Comparison of ENCODE assay signal across 13 cellular contexts in genomic region chr11:119336744-119337469, GRCh38. TPM values are rescaled to one million over a fixed set of nuclear protein-coding genes. Genes with fewer than 3 reads are reported as not detected.
DNase-seq lines count a peak whose midpoint lies in the region; ATAC-seq and TF ChIP-seq lines count a peak whose summit lies in the region.
"Had no signal": no experiment of that assay in that cellular context is flagged by ENCODE, and none has a peak within 500 bp of the region (broad histone marks: within the 10 kb centered on the region; RNA-seq: fewer than 3 reads in every experiment).

No MANE protein-coding gene starts in this region.

- peak overlapping the region; percentile 89 for H3K4me3 Mint-ChIP-seq in CD4-positive, alpha-beta T cell
- H3K4me3 Mint-ChIP-seq in central memory CD8-positive, alpha-beta T cell = peak overlapping the region; percentile 65
- H3K4me3 Mint-ChIP-seq in natural killer cell treated with Interleukin-12 subunit alpha and Interleukin-12 subunit beta and Interleukin-15 and Interleukin-18, amount 100 ng/mL, for 72 hours = peak overlapping the region; percentile 71

- H3K36me3 ChIP-seq in tibial nerve = peaks cover 0 to 23% (median 0%) of the 10 kb centered on the region in 3 donors

- no peaks in the 10 kb centered on the region for H3K9me3 Mint-ChIP-seq in CD4-positive, alpha-beta T cell
- no peaks in the 10 kb centered on the region for H3K9me3 Mint-ChIP-seq in central memory CD8-positive, alpha-beta T cell
- no peaks in the 10 kb centered on the region for H3K9me3 Mint-ChIP-seq in natural killer cell treated with Interleukin-12 subunit alpha and Interleukin-12 subunit beta and Interleukin-15 and Interleukin-18, amount 100 ng/mL, for 72 hours
- H3K9me3 Mint-ChIP-seq: activated naive CD4-positive, alpha-beta T cell treated with anti-CD3 and anti-CD28 coated beads, Interleukin-2, amount 50 U/mL, for 24 hours had no signal

- peaks cover 28% of the 10 kb centered on the region for H3K27me3 Mint-ChIP-seq in CD4-positive, alpha-beta T cell
- peaks cover 26% of the 10 kb centered on the region for H3K27me3 Mint-ChIP-seq in central memory CD8-positive, alpha-beta T cell
- peaks cover 9 to 17% of the 10 kb centered on the region in 2 donors for H3K27me3 Mint-ChIP-seq in natural killer cell treated with Interleukin-12 subunit alpha and Interleukin-12 subunit beta and Interleukin-15 and Interleukin-18, amount 100 ng/mL, for 72 hours

- no peak for TF ChIP-seq EP300 in tibial nerve (IDR thresholded peaks at IDR 0.05)

- TF ChIP-seq CTCF in CD4-positive, alpha-beta T cell (IDR thresholded peaks at IDR 0.05) = no peak
- no peak for TF ChIP-seq CTCF in HFF-Myc (IDR thresholded peaks at IDR 0.05; ENCODE audit: low read depth, low read length, missing control alignments)
- no peak for TF ChIP-seq CTCF in tibial nerve (IDR thresholded peaks at IDR 0.05)
- no peak for TF ChIP-seq CTCF in GM20000 (IDR thresholded peaks at IDR 0.05; ENCODE audit: extremely low read depth, missing control alignments)

- H3K27me3 ChIP-seq in CD4-positive, alpha-beta T cell (ENCODE audit: control insufficient read depth, insufficient read depth, low read length) = peaks cover 34% of the 10 kb centered on the region
- H3K27me3 ChIP-seq in tibial nerve = no peaks in the 10 kb centered on the region

- 77 to 81% methylated on average over 9 of the region's 9 CpGs for WGBS in tibial nerve, 2 donors

- TF ChIP-seq POLR2A in tibial nerve (IDR thresholded peaks at IDR 0.05) = no peak

- peak overlapping the region; percentile 38 for H3K4me3 ChIP-seq in HFF-Myc (replicated peaks; ENCODE audit: low read depth, low read length)
- no peak overlapping the region for H3K4me3 ChIP-seq in tibial nerve

- POLR2A ChIA-PET in CD4-positive, alpha-beta T cell (lab: Charles Lee) = interaction anchor here (1.7 kb wide), 1 partner anchor 13 kb away, joined by 4 read pairs; no protein-coding TSS in a partner anchor

- H3K4me1 ChIP-seq in tibial nerve = peaks cover 0 to 74% (median 41%) of the 10 kb centered on the region in 4 donors

- peaks cover 27% of the 10 kb centered on the region for H3K36me3 Mint-ChIP-seq in CD4-positive, alpha-beta T cell (ENCODE audit: low read depth)
- peaks cover 17% of the 10 kb centered on the region for H3K36me3 Mint-ChIP-seq in central memory CD8-positive, alpha-beta T cell (ENCODE audit: insufficient read depth)
- H3K36me3 Mint-ChIP-seq in natural killer cell treated with Interleukin-12 subunit alpha and Interleukin-12 subunit beta and Interleukin-15 and Interleukin-18, amount 100 ng/mL, for 72 hours = peaks cover 6% of the 10 kb centered on the region

- intact Hi-C loops in CD4-positive, alpha-beta T cell (cut with DNase I, micrococcal nuclease) = no loop called here

- H3K27ac ChIP-seq in CD4-positive, alpha-beta T cell (ENCODE audit: low read depth, low read length) = no peak overlapping the region
- H3K27ac ChIP-seq in tibial nerve = no peak overlapping the region

- no peaks in the 10 kb centered on the region for H3K9me3 ChIP-seq in CD4-positive, alpha-beta T cell (ENCODE audit: control insufficient read depth, low read length)
- H3K9me3 ChIP-seq in tibial nerve = no peaks in the 10 kb centered on the region

- peaks cover 42% of the 10 kb centered on the region for H3K4me1 Mint-ChIP-seq in CD4-positive, alpha-beta T cell (ENCODE audit: low read depth)
- H3K4me1 Mint-ChIP-seq in central memory CD8-positive, alpha-beta T cell = peaks cover 47% of the 10 kb centered on the region
- H3K4me1 Mint-ChIP-seq in natural killer cell treated with Interleukin-12 subunit alpha and Interleukin-12 subunit beta and Interleukin-15 and Interleukin-18, amount 100 ng/mL, for 72 hours (ENCODE audit: low read depth in 2 of 2) = peaks cover 29 to 35% of the 10 kb centered on the region in 2 donors

- CTCF ChIA-PET in CD4-positive, alpha-beta T cell (lab: Charles Lee) = interaction anchor here (1.2 to 2.2 kb wide), 4 partner anchors 13 to 40 kb away, joined by 3 to 19 read pairs (median 11); no protein-coding TSS in a partner anchor

- peak overlapping the region; percentile 71 for H3K27ac Mint-ChIP-seq in CD4-positive, alpha-beta T cell
- no peak overlapping the region for H3K27ac Mint-ChIP-seq in central memory CD8-positive, alpha-beta T cell (ENCODE audit: low read depth)
- peak overlapping the region in 1 of 2 donors; percentile 17 for H3K27ac Mint-ChIP-seq in natural killer cell treated with Interleukin-12 subunit alpha and Interleukin-12 subunit beta and Interleukin-15 and Interleukin-18, amount 100 ng/mL, for 72 hours
- H3K27ac Mint-ChIP-seq: activated naive CD4-positive, alpha-beta T cell treated with anti-CD3 and anti-CD28 coated beads, Interleukin-2, amount 50 U/mL, for 24 hours had no signal

- ATAC-seq in CD4-positive, alpha-beta T cell (ENCODE audit: poor library complexity) = no peak
- no peak for ATAC-seq in central memory CD8-positive, alpha-beta T cell (replicated peaks; ENCODE audit: extremely low read depth, poor library complexity, severe bottlenecking)
- no peak for ATAC-seq in natural killer cell treated with Interleukin-12 subunit alpha and Interleukin-12 subunit beta and Interleukin-15 and Interleukin-18, amount 100 ng/mL, for 72 hours

- no peak for DNase-seq in CD4-positive, alpha-beta T cell
- DNase-seq in HFF-Myc (ENCODE audit: extremely low read depth, low read depth) (no peak), tibial nerve (ENCODE audit: low spot score in 2 of 2) (no peak), kidney glomerular epithelial cell (lab: John Stamatoyannopoulos, UW) (no peak), GM20000 (ENCODE audit: low spot score) (no peak), RKO (ENCODE audit: low spot score) (no peak)
- no peak for DNase-seq in central memory CD8-positive, alpha-beta T cell (ENCODE audit: low spot score in 2 of 2)
- no peak for DNase-seq in natural killer cell treated with Interleukin-12 subunit alpha and Interleukin-12 subunit beta and Interleukin-15 and Interleukin-18, amount 100 ng/mL, for 72 hours (ENCODE audit: low spot score)
- DNase-seq: DMS79, NCI-H1105 had no signal

RNA-seq across cellular contexts. Expression of gene RNF26, which starts 2.6 kb away (rescaled TPM):
- 10 to 100 TPM; 18.3 to 20.5 TPM for total RNA-seq in CD4-positive, alpha-beta T cell
- total RNA-seq in natural killer cell treated with Interleukin-12 subunit alpha and Interleukin-12 subunit beta and Interleukin-15 and Interleukin-18, amount 100 ng/mL, for 72 hours = 10 to 100 TPM; 16.6 to 32.5 TPM
- total RNA-seq in tibial nerve = 10 to 100 TPM; 13.8 to 19.2 (median 15.9) TPM

RNA-seq across cellular contexts. Expression of gene C1QTNF5, which starts 3.8 kb away (rescaled TPM):
- not detected for total RNA-seq in CD4-positive, alpha-beta T cell
- not detected for total RNA-seq in natural killer cell treated with Interleukin-12 subunit alpha and Interleukin-12 subunit beta and Interleukin-15 and Interleukin-18, amount 100 ng/mL, for 72 hours
- 10 to 100 TPM; 12.5 to 55.2 (median 34.1) TPM for total RNA-seq in tibial nerve

RNA-seq across cellular contexts. Expression of gene MFRP, which starts 9.6 kb away (rescaled TPM):
- not detected for total RNA-seq in CD4-positive, alpha-beta T cell
- total RNA-seq in natural killer cell treated with Interleukin-12 subunit alpha and Interleukin-12 subunit beta and Interleukin-15 and Interleukin-18, amount 100 ng/mL, for 72 hours = not detected
- under 1 TPM in 1 of 4 donors, not detected in 3; 0.44 TPM for total RNA-seq in tibial nerve
- total RNA-seq: posterior vena cava, urinary bladder had no signal

RNA-seq across cellular contexts. Expression of gene MCAM, which starts 20.0 kb away (rescaled TPM):
- total RNA-seq in CD4-positive, alpha-beta T cell = 10 to 100 TPM; 16.0 to 16.5 TPM
- 1 to 10 TPM in 1 of 2 donors, under 1 TPM in 1; 0.74 to 1.7 TPM for total RNA-seq in natural killer cell treated with Interleukin-12 subunit alpha and Interleukin-12 subunit beta and Interleukin-15 and Interleukin-18, amount 100 ng/mL, for 72 hours
- 1,000 to 10,000 TPM in 1 of 4 donors, 100 to 1,000 TPM in 3; 612 to 1,198 (median 830) TPM for total RNA-seq in tibial nerve

RNA-seq across cellular contexts. Expression of gene USP2, which starts 44.6 kb away (rescaled TPM):
- total RNA-seq in CD4-positive, alpha-beta T cell = 1 to 10 TPM; 2.0 to 2.6 TPM
- not detected for total RNA-seq in natural killer cell treated with Interleukin-12 subunit alpha and Interleukin-12 subunit beta and Interleukin-15 and Interleukin-18, amount 100 ng/mL, for 72 hours
- 10 to 100 TPM in 2 of 4 donors, 1 to 10 TPM in 2; 2.1 to 18.4 (median 11.6) TPM for total RNA-seq in tibial nerve

Comparison
In these comparisons a context has a peak if more than half of its experiments do, and no peak if none do; other contexts are left out.
1. RNA of gene C1QTNF5, which starts 3.8 kb away (total RNA-seq): 12.5 to 55.2 TPM in tibial nerve; not detected in CD4-positive, alpha-beta T cell and not detected in natural killer cell treated with Interleukin-12 subunit alpha and Interleukin-12 subunit beta and Interleukin-15 and Interleukin-18, amount 100 ng/mL, for 72 hours; every median in the first group is over 10 times any median in the second.
2. Peak in every context shown above with its lines, with median percentiles within 50 percentile points of each other: H3K4me3 Mint-ChIP-seq.